In the genomic region with DNA sequence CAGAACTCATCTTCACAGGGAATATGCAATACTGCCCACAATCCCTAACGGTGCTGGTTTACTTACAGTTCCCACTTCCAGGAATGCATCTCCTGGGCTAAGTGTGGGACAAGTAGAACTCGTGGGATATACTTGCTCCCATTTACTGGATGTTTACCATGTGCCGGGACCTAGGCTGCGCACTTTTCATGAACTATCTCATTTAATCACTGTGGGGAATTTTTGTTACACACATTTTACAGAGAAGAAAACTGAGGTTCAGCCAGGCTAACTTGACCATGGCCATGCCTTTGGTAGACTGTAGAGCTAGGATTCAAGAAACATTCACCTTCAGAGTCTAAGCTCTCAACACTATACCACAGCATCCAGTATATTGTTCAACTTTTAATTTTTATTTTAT, we compare ENCODE assay signal across 29 cellular contexts.
"Had no signal": no experiment of that assay in that cellular context is flagged by ENCODE, and none has a peak within 500 bp of the region (broad histone marks: within the 10 kb centered on the region; RNA-seq: fewer than 3 reads in every experiment).

No MANE protein-coding gene starts in this region.

- H3K9me3 Mint-ChIP-seq: dendritic cell treated with granulocyte-macrophage colony-stimulating factor and Interleukin-4, amounts not matched to agents 40 ng/mL and 50 ng/mL, for 4 days; effector memory CD8-positive, alpha-beta T cell; endodermal cell had no signal

- H3K4me3 Mint-ChIP-seq: dendritic cell treated with granulocyte-macrophage colony-stimulating factor and Interleukin-4, amounts not matched to agents 40 ng/mL and 50 ng/mL, for 4 days; effector memory CD8-positive, alpha-beta T cell; endodermal cell had no signal

- H2AFZ ChIP-seq: hepatocyte had no signal

- H3K27ac Mint-ChIP-seq: dendritic cell treated with granulocyte-macrophage colony-stimulating factor and Interleukin-4, amounts not matched to agents 40 ng/mL and 50 ng/mL, for 4 days; effector memory CD8-positive, alpha-beta T cell; endodermal cell had no signal

- H3K4me2 ChIP-seq: hepatocyte had no signal

- H3K4me1 ChIP-seq: colonic mucosa, esophagus squamous epithelium, gastrocnemius medialis had no signal

- H3K4me3 ChIP-seq: colonic mucosa, coronary artery, dorsolateral prefrontal cortex, esophagus muscularis mucosa, esophagus squamous epithelium, gastrocnemius medialis, gastroesophageal sphincter, heart left ventricle, heart right ventricle, hepatocyte had no signal

- ATAC-seq: effector memory CD8-positive, alpha-beta T cell; esophagus mucosa; foreskin keratinocyte; gastrocnemius medialis; gastroesophageal sphincter; heart left ventricle; heart right ventricle had no signal

- H3K27ac ChIP-seq: colonic mucosa, coronary artery, dorsolateral prefrontal cortex, epithelial cell of prostate, esophagus muscularis mucosa, esophagus squamous epithelium, foreskin keratinocyte, gastrocnemius medialis, gastroesophageal sphincter, heart left ventricle, heart right ventricle, hepatocyte had no signal

- DNase-seq: colonic mucosa; cortex of kidney; dermis blood vessel endothelial cell; dorsolateral prefrontal cortex; effector CD4-positive, alpha-beta T cell; effector CD8-positive, alpha-beta T cell; effector memory CD4-positive, alpha-beta T cell; effector memory CD8-positive, alpha-beta T cell; endodermal cell; erythroblast; esophagus squamous epithelium; foreskin fibroblast; foreskin keratinocyte; foreskin melanocyte; gastrocnemius medialis; glutamatergic neuron; head of caudate nucleus; heart left ventricle; heart right ventricle had no signal

- H3K36me3 ChIP-seq: colonic mucosa, esophagus muscularis mucosa, esophagus squamous epithelium, gastrocnemius medialis, gastroesophageal sphincter, heart left ventricle, heart right ventricle had no signal

- H3K27me3 ChIP-seq: colonic mucosa, dorsolateral prefrontal cortex, esophagus muscularis mucosa, foreskin keratinocyte, gastrocnemius medialis, gastroesophageal sphincter, hepatocyte had no signal

- H3K9me3 ChIP-seq: colonic mucosa, esophagus muscularis mucosa, esophagus squamous epithelium, gastrocnemius medialis, gastroesophageal sphincter, heart left ventricle, heart right ventricle had no signal

- H3K79me2 ChIP-seq: hepatocyte had no signal

- FAIRE-seq: endometrium, endothelial cell of umbilical vein, frontal cortex had no signal
